ENCODE assay signal across 20 cellular contexts in the genomic region with DNA sequence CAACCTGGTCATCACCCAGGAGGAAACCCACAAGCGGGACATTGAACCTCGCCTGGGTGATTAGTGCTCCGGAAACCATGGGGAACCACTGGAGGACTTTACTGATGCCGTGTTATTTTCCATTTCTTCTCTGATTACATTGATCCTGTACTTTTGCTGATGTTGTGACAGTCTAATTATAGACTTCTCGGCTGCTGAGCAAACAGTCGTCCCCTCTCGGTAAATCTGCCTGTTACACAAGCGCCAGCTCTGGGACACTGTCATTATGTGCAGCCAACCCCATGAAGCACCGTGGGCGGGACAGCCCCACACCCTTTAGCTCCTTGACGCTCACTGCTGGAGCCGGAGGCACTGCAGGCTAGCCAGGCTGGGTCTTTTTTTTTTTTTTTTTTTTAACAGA. TPM values are rescaled to one million over a fixed set of nuclear protein-coding genes. Genes with fewer than 3 reads are reported as not detected.
A peak's percentile ranks its signal among the peaks of the same experiment; 100 is the strongest.
DNase-seq lines count a peak whose midpoint lies in the region; ATAC-seq, FAIRE-seq and TF ChIP-seq lines count a peak whose summit lies in the region.
"Had no signal": no experiment of that assay in that cellular context is flagged by ENCODE, and none has a peak within 500 bp of the region (broad histone marks: within the 10 kb centered on the region; RNA-seq: fewer than 3 reads in every experiment).

No MANE protein-coding gene starts in this region.

- peak; percentile 55 for DNase-seq in NCI-H748 (lab: John Stamatoyannopoulos, UW; ENCODE audit: unreplicated experiment)
- DNase-seq in NCI-H748 treated with DMSO at 0.1 percent for 48 hours (lab: John Stamatoyannopoulos, UW): no peak
- DNase-seq in RPMI8226: peak; percentile 28
- DNase-seq in HepG2 (ENCODE audit: low spot score): no peak
- no peak for DNase-seq in upper lobe of right lung
- no peak for DNase-seq in NCI-H2196 treated with DMSO at 0.1 percent for 48 hours (lab: John Stamatoyannopoulos, UW; ENCODE audit: unreplicated experiment)
- no peak for DNase-seq in dedifferentiated amniotic fluid mesenchymal stem cell (ENCODE audit: extremely low spot score)
- DNase-seq: activated gamma-delta T cell treated with Interleukin-2 at 50 U/mL for 16 hours; amniotic stem cell; CD4-positive, CD25-positive, alpha-beta regulatory T cell; effector memory CD4-positive, alpha-beta T cell; MG63; midbrain; stimulated activated naive CD8-positive, alpha-beta T cell treated with anti-CD3 and anti-CD28 coated beads, Interleukin-15, amount 100 ng/mL, for 72 hours; T1000 had no signal

- H3K9me3 ChIP-seq in HepG2 (ENCODE audit: low read length) (no peaks in the 10 kb centered on the region), upper lobe of right lung (no peaks in the 10 kb centered on the region)
- H3K9me3 ChIP-seq: MG63, SJSA1 had no signal

- no peak overlapping the region for H2AFZ ChIP-seq in HepG2 (ENCODE audit: low read length)
- H2AFZ ChIP-seq: neural progenitor cell had no signal

- no peak for FAIRE-seq in HepG2 (lab: Jason Lieb, UNC)
- FAIRE-seq: GM18507, urothelium cell line had no signal

- no peak for TF ChIP-seq POLR2A in HepG2 (IDR thresholded peaks at IDR 0.05; ENCODE audit: insufficient read depth in 1 of 2, low read depth in 2 of 2, low read length in 2 of 2)

- TF ChIP-seq EP300 in HepG2 (IDR thresholded peaks at IDR 0.05; ENCODE audit: low read depth in 2 of 2, low read length in 2 of 2) (no peak), HepG2 (CRISPR knock-in tag; IDR thresholded peaks at IDR 0.05; ENCODE audit: borderline replicate concordance) (no peak)

- CTCF ChIA-PET in HepG2 (lab: Yijun Ruan, JAX; ENCODE audit: low intra/inter-chr PET ratio, low total read pairs): no interaction called here

- H3K4me2 ChIP-seq in HepG2 (ENCODE audit: low read depth, low read length): 0 out of 2 replicates have a peak overlapping the region, but pooled peaks have one; percentile 13
- H3K4me2 ChIP-seq: neural progenitor cell had no signal

- H3K36me3 ChIP-seq in HepG2 (replicated peaks in 1 of 2; ENCODE audit: control insufficient read depth in 1 of 2, insufficient read depth in 2 of 2, low read length in 2 of 2) (no peaks in the 10 kb centered on the region), upper lobe of right lung (no peaks in the 10 kb centered on the region)
- H3K36me3 ChIP-seq: MG63, neural progenitor cell, SJSA1 had no signal

- 0% methylated on average over 12 of the region's 12 CpGs for WGBS in HepG2 (ENCODE audit: low lambda C conversion rate)

- in situ Hi-C loops in HepG2 (cut with HindIII; ENCODE audit: extremely low pct_ligation_motif_present, low pct_unique_long_range_greater_than_20kb): no loop called here

- no peak overlapping the region for H3K9ac ChIP-seq in HepG2 (ENCODE audit: insufficient read depth, low read depth, low read length)
- H3K9ac ChIP-seq: neural progenitor cell had no signal

- H3K4me1 ChIP-seq in HepG2 (ENCODE audit: insufficient read depth, low read length) (peaks cover 2% of the 10 kb centered on the region), upper lobe of right lung (peaks cover under 1% of the 10 kb centered on the region)
- H3K4me1 ChIP-seq: neural progenitor cell, SJSA1 had no signal

- TF ChIP-seq RAD21 in HepG2 (CRISPR knock-in tag; IDR thresholded peaks at IDR 0.05): no peak

- no peaks in the 10 kb centered on the region for H4K20me1 ChIP-seq in HepG2 (ENCODE audit: insufficient read depth, low read length)

- no peaks in the 10 kb centered on the region for H3K79me2 ChIP-seq in HepG2 (ENCODE audit: insufficient read depth, low read length)

- TF ChIP-seq CTCF in HepG2 (CRISPR knock-in tag; IDR thresholded peaks at IDR 0.05) (no peak), upper lobe of right lung (IDR thresholded peaks at IDR 0.05) (no peak)

- POLR2A ChIA-PET in HepG2 (lab: Yijun Ruan, JAX): no interaction called here

- H3K27ac ChIP-seq in HepG2 (ENCODE audit: extremely low read length, insufficient read depth, low read length) (no peak overlapping the region), upper lobe of right lung (no peak overlapping the region)
- H3K27ac ChIP-seq: neural progenitor cell, SJSA1 had no signal

- intact Hi-C loops in HepG2 (cut with micrococcal nuclease; ENCODE audit: unreplicated experiment) (no loop called here), upper lobe of right lung (cut with DNase I) (no loop called here)

- no TSS peak for BruUV-seq in HepG2 (replicated peaks; lab: Mats Ljungman, UMichigan)

- ATAC-seq in HepG2 (peak; percentile 43), upper lobe of right lung (peak; percentile 57), GM18502 (IDR thresholded peaks at IDR 0.05; ENCODE audit: poor library complexity, unreplicated experiment) (no peak)
- ATAC-seq: stimulated activated naive CD8-positive, alpha-beta T cell treated with anti-CD3 and anti-CD28 coated beads, Interleukin-15, amount 100 ng/mL, for 72 hours had no signal

- H3K27me3 ChIP-seq in HepG2 (ENCODE audit: control insufficient read depth in 1 of 2, insufficient read depth in 2 of 2, low read length in 2 of 2) (no peaks in the 10 kb centered on the region), upper lobe of right lung (no peaks in the 10 kb centered on the region)
- H3K27me3 ChIP-seq: MG63 had no signal

- H3K4me3 ChIP-seq in HepG2 (replicated peaks in 1 of 3; ENCODE audit: insufficient read depth in 1 of 3, low read depth in 2 of 3, low read length in 3 of 3): no peak overlapping the region
- no peak overlapping the region for H3K4me3 ChIP-seq in upper lobe of right lung
- H3K4me3 ChIP-seq: MG63, neural progenitor cell, SJSA1 had no signal

TF ChIP-seq in HepG2, 621 proteins besides CTCF, POLR2A, EP300 and RAD21:
- TF ChIP-seq ZNF615 (CRISPR knock-in tag; IDR thresholded peaks at IDR 0.05; ENCODE audit: borderline replicate concordance): no peak
- TF ChIP-seq BRF2 (CRISPR knock-in tag; IDR thresholded peaks at IDR 0.05): no peak
- TF ChIP-seq ZNF205 (CRISPR knock-in tag; IDR thresholded peaks at IDR 0.05): peak; percentile 64; the same call in 1 of the 2 replicates
- TF ChIP-seq TRIM24 (CRISPR knock-in tag; IDR thresholded peaks at IDR 0.05): no peak

RNA-seq across cellular contexts. Expression of gene TENT5C, which starts 6.0 kb away (rescaled TPM):
- 0.02 and 0.04 TPM in 2 replicates for total RNA-seq in HepG2 (2016; rRNA removed; fragmentation: Illumina TruSeq; extraction: Trizol)
- total RNA-seq in HepG2 (2016; cell fraction: cytosol; rRNA removed; fragmentation: Illumina TruSeq; extraction: Trizol; ENCODE audit: low read depth): not detected in 2 replicates
- 0.04 TPM in 1 of 2 replicates, not detected in the other for total RNA-seq in HepG2 (2016; cell fraction: insoluble cytoplasmic fraction; rRNA removed; fragmentation: Illumina TruSeq; extraction: Trizol)
- total RNA-seq in HepG2 (2016; cell fraction: membrane; rRNA removed; fragmentation: Illumina TruSeq; extraction: Trizol): 0.03 TPM in 1 of 2 replicates, not detected in the other
- total RNA-seq in HepG2 (2016; cell fraction: nucleus; rRNA removed; fragmentation: Illumina TruSeq; extraction: Trizol): 0.06 TPM in 1 of 2 replicates, not detected in the other
- polyA plus RNA-seq in HepG2 (2011; rRNA removed): 0.30 and 0.38 TPM in 2 replicates
- polyA plus RNA-seq in HepG2 (2011; cell fraction: cytosol; rRNA removed): 0.28 and 0.33 TPM in 2 replicates
- 0.26 and 0.35 TPM in 2 replicates for polyA plus RNA-seq in HepG2 (2011; cell fraction: nucleus; rRNA removed)
- polyA plus RNA-seq in HepG2 (2012): 0.05 and 0.21 TPM in 2 replicates
- polyA plus RNA-seq in HepG2 (2016; cell fraction: cytosol; fragmentation: Illumina TruSeq; extraction: Trizol; ENCODE audit: low read depth): not detected in 2 replicates
- polyA plus RNA-seq in HepG2 (2016; cell fraction: insoluble cytoplasmic fraction; fragmentation: Illumina TruSeq; extraction: Trizol; ENCODE audit: low read depth): 0.03 and 0.04 TPM in 2 replicates
- not detected in 2 replicates for polyA plus RNA-seq in HepG2 (2016; cell fraction: membrane; fragmentation: Illumina TruSeq; extraction: Trizol; ENCODE audit: low read depth)
- not detected in 2 replicates for polyA plus RNA-seq in HepG2 (2016; cell fraction: nucleus; fragmentation: Illumina TruSeq; extraction: Trizol; ENCODE audit: insufficient read depth, low read depth)
- polyA minus RNA-seq in HepG2 (2011; rRNA and poly(A)+ RNA removed; ENCODE audit: low replicate concordance): 1.3 and 2.5 TPM in 2 replicates
- 0.88 and 0.99 TPM in 2 replicates for polyA minus RNA-seq in HepG2 (2011; cell fraction: cytosol; rRNA and poly(A)+ RNA removed)
- 1.3 and 1.4 TPM in 2 replicates for polyA minus RNA-seq in HepG2 (2011; cell fraction: nucleus; rRNA and poly(A)+ RNA removed)
- total RNA-seq in upper lobe of right lung: 13.7 TPM

Comparison
In these comparisons a context has a peak if more than half of its experiments do, and no peak if none do; other contexts are left out.
1. DNase-seq: peak in NCI-H748 (single experiment) and RPMI8226 (single experiment); none in NCI-H748 treated with DMSO at 0.1 percent for 48 hours (single experiment), HepG2 (single experiment), upper lobe of right lung (single experiment), NCI-H2196 treated with DMSO at 0.1 percent for 48 hours (single experiment) and dedifferentiated amniotic fluid mesenchymal stem cell (single experiment).
2. RNA of gene TENT5C, which starts 6.0 kb away (total RNA-seq): 13.7 TPM in upper lobe of right lung (single experiment); 0.02 to 0.06 TPM in HepG2; every median in the first group is over 10 times any median in the second.